In the genomic region with DNA sequence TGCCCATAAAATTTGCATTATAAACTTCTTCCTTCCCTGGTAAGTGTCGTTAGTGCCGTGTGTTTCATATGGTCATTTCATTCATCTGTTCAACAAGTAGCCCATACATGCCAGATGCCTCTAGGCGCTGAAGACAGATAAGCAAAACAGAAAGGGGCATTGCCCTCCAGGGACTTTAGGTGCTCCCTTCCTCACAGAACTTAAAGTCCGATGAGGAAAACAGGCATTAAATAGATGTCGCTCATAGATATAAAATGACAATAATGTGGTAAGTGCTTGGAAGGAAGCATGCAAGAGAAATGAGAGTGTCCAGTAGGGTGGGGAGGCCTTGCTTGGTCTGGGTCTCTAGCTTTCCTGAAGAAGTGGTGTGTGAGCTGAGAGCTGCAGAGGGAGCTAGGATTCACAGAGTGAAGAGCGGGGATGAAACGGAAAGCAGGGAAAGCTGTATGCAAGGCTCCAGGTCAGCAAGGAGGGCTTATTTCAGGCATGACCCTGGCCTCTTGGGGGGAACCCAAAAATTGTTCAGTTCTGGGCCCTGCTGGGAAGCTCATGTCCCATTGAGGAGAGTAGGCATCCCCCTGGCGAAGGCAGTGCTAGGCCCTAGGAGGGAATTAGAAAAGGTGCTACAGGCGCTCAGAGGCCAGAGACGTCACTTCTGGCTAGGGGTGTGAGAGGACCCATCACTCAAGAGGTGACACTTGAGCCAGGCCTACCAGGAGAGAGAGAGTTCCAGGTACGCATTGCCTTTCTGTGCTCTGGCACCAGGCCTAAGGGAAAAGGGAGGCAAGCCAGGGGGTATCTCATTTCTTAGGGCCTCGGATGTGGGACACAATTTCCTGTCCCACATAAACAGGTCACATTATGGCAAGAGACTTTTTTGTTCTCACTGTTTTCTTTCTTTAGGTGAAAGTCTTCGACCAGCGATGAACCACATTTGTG, we compare ENCODE assay signal across 30 cellular contexts.
"Had no signal": no experiment of that assay in that cellular context is flagged by ENCODE, and none has a peak within 500 bp of the region (broad histone marks: within the 10 kb centered on the region; RNA-seq: fewer than 3 reads in every experiment).

No MANE protein-coding gene starts in this region.

- DNase-seq: activated CD4-positive, alpha-beta T cell treated with anti-CD3 and anti-CD28 coated beads, Interleukin-2, amount 10 ng/mL, durations not matched to agents 24 days and 14 days; activated CD4-positive, alpha-beta T cell treated with anti-CD3 and anti-CD28 coated beads, Interleukin-2, amount 50 U/mL, for 4 hours; activated CD8-positive, alpha-beta T cell treated with anti-CD3 and anti-CD28 coated beads for 36 hours; activated effector memory CD4-positive, alpha-beta T cell treated with anti-CD3 and anti-CD28 coated beads, Interleukin-2, amount 50 U/mL, for 16 hours; activated naive CD4-positive, alpha-beta T cell; activated naive CD4-positive, alpha-beta T cell treated with anti-CD3 and anti-CD28 coated beads, Interleukin-2, amount 50 U/mL, for 16 hours; activated naive CD8-positive, alpha-beta T cell treated with anti-CD3 and anti-CD28 coated beads for 36 hours; activated T-cell treated with anti-CD3 and anti-CD28 coated beads, Interleukin-2, amount 50 U/mL, for 1 hour; activated T-cell treated with anti-CD3 and anti-CD28 coated beads, Interleukin-2, amount 50 U/mL, for 72 hours; amygdala; caudate nucleus; cerebellar nuclear complex; Kasumi-1; KG1; MM.1S; MV-4-11; NCI-H1092; NCI-H1436 treated with DMSO at 0.1 percent for 48 hours; NCI-H1694 treated with DMSO at 0.1 percent for 48 hours; NCI-H2029; NCI-H345; NCI-H524 treated with DMSO at 0.1 percent for 48 hours; SHP77; SJCRH30; SK-N-SH had no signal

- H3K4me1 Mint-ChIP-seq: activated CD4-positive, alpha-beta T cell treated with anti-CD3 and anti-CD28 coated beads, Interleukin-2, amount 10 ng/mL, durations not matched to agents 24 days and 14 days; activated naive CD8-positive, alpha-beta T cell treated with anti-CD3 and anti-CD28 coated beads for 36 hours; activated T-helper 17 cell treated with anti-CD3 and anti-CD28 coated beads, Interleukin-2, amount 50 U/mL, for 72 hours had no signal

- H3K27ac Mint-ChIP-seq: activated CD4-positive, alpha-beta T cell treated with anti-CD3 and anti-CD28 coated beads, Interleukin-2, amount 10 ng/mL, durations not matched to agents 24 days and 14 days; activated CD8-positive, alpha-beta T cell treated with anti-CD3 and anti-CD28 coated beads for 36 hours; activated naive CD8-positive, alpha-beta T cell treated with anti-CD3 and anti-CD28 coated beads for 36 hours; activated T-cell treated with anti-CD3 and anti-CD28 coated beads, Interleukin-2, amount 50 U/mL, for 72 hours; activated T-helper 17 cell treated with anti-CD3 and anti-CD28 coated beads, Interleukin-2, amount 50 U/mL, for 72 hours; T-helper 1 cell treated with Interleukin-12 subunit alpha and Interleukin-12 subunit beta and Interleukin-4 antibody, amounts not matched to agents 30 μg/mL and 1 μg/mL, for 36 hours; T-helper 2 cell treated with Interferon-gamma antibody and Interleukin-4, amounts not matched to agents 5 μg/mL and 100 μg/mL, for 36 hours had no signal

- H3K9me3 ChIP-seq: ascending aorta, SJCRH30, SK-N-SH had no signal

- H3K4me3 ChIP-seq: ascending aorta, SJCRH30 had no signal

- H3K4me1 ChIP-seq: ascending aorta, SJCRH30 had no signal

- H3K27me3 ChIP-seq: ascending aorta, SJCRH30 had no signal

- H3K9me3 Mint-ChIP-seq: activated CD4-positive, alpha-beta T cell treated with anti-CD3 and anti-CD28 coated beads, Interleukin-2, amount 10 ng/mL, durations not matched to agents 24 days and 14 days; activated CD8-positive, alpha-beta T cell treated with anti-CD3 and anti-CD28 coated beads for 36 hours; activated naive CD8-positive, alpha-beta T cell treated with anti-CD3 and anti-CD28 coated beads for 36 hours; activated T-cell treated with anti-CD3 and anti-CD28 coated beads, Interleukin-2, amount 50 U/mL, for 72 hours; activated T-helper 17 cell treated with anti-CD3 and anti-CD28 coated beads, Interleukin-2, amount 50 U/mL, for 72 hours; T-helper 1 cell treated with Interleukin-12 subunit alpha and Interleukin-12 subunit beta and Interleukin-4 antibody, amounts not matched to agents 30 μg/mL and 1 μg/mL, for 36 hours; T-helper 2 cell treated with Interferon-gamma antibody and Interleukin-4, amounts not matched to agents 5 μg/mL and 100 μg/mL, for 36 hours had no signal

- H3K4me3 Mint-ChIP-seq: activated CD4-positive, alpha-beta T cell treated with anti-CD3 and anti-CD28 coated beads, Interleukin-2, amount 10 ng/mL, durations not matched to agents 24 days and 14 days; activated CD8-positive, alpha-beta T cell treated with anti-CD3 and anti-CD28 coated beads for 36 hours; activated naive CD8-positive, alpha-beta T cell treated with anti-CD3 and anti-CD28 coated beads for 36 hours; activated T-cell treated with anti-CD3 and anti-CD28 coated beads, Interleukin-2, amount 50 U/mL, for 72 hours; activated T-helper 17 cell treated with anti-CD3 and anti-CD28 coated beads, Interleukin-2, amount 50 U/mL, for 72 hours; T-helper 1 cell treated with Interleukin-12 subunit alpha and Interleukin-12 subunit beta and Interleukin-4 antibody, amounts not matched to agents 30 μg/mL and 1 μg/mL, for 36 hours; T-helper 2 cell treated with Interferon-gamma antibody and Interleukin-4, amounts not matched to agents 5 μg/mL and 100 μg/mL, for 36 hours had no signal

- H3K27ac ChIP-seq: ascending aorta, SJCRH30 had no signal

- ATAC-seq: activated CD8-positive, alpha-beta T cell treated with anti-CD3 and anti-CD28 coated beads for 36 hours; activated T-cell treated with anti-CD3 and anti-CD28 coated beads, Interleukin-2, amount 50 U/mL, for 72 hours; activated T-helper 17 cell treated with anti-CD3 and anti-CD28 coated beads, Interleukin-2, amount 50 U/mL, for 72 hours; Panc1 had no signal

- H3K27me3 Mint-ChIP-seq: activated CD4-positive, alpha-beta T cell treated with anti-CD3 and anti-CD28 coated beads, Interleukin-2, amount 10 ng/mL, durations not matched to agents 24 days and 14 days; activated CD8-positive, alpha-beta T cell treated with anti-CD3 and anti-CD28 coated beads for 36 hours; activated naive CD8-positive, alpha-beta T cell treated with anti-CD3 and anti-CD28 coated beads for 36 hours; activated T-helper 17 cell treated with anti-CD3 and anti-CD28 coated beads, Interleukin-2, amount 50 U/mL, for 72 hours had no signal
